In the genomic region with DNA sequence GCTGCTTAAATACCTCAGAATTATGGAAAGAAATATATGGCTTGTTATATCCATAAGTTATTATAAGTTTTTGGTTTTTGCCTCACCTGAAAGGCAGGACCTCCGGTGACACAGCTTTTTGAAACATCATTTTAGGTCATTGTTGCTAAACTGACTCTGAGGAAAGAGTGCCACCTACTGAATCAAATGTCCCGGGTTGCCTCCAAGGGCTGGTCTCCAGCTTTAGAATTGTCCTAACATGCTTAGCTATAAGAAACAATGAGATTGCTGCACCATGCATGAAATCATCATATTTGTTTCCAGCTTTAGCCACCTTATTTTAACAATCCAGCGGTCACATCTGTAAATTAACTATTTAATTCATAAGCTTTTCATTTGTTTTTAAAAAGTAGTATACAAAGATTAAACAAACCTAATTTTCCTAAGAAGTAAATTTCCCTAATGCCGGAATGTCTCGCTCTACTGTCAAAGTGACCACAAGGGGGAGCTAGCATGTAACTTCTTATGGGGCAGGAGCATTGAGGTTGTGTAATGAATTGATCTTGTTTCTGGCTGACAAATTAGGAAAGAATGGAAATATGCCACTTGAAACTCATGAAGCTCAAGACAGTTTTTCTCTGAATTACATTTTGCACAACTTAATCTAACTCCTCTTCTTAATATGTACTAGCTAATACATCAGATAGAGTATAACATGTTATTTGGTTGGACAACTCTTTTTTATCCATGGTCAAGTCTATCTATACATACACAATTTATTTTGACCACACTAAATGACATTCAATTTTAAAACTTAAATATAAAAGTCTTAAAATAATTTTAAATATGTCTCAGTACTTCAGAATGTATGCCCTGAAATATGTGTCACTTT, we compare ENCODE assay signal across 10 cellular contexts. TPM values are rescaled to one million over a fixed set of nuclear protein-coding genes. Genes with fewer than 3 reads are reported as not detected.
DNase-seq lines count a peak whose midpoint lies in the region; FAIRE-seq and TF ChIP-seq lines count a peak whose summit lies in the region.
"Had no signal": no experiment of that assay in that cellular context is flagged by ENCODE, and none has a peak within 500 bp of the region (broad histone marks: within the 10 kb centered on the region; RNA-seq: fewer than 3 reads in every experiment).

No MANE protein-coding gene starts in this region.

- H3K4me1 Mint-ChIP-seq in neural progenitor cell = peaks cover 7% of the 10 kb centered on the region
- H3K4me1 Mint-ChIP-seq in CD8-positive, alpha-beta memory T cell = peaks cover 11 to 15% (median 14%) of the 10 kb centered on the region in 3 donors

- H3K9me3 Mint-ChIP-seq in neural progenitor cell = no peaks in the 10 kb centered on the region
- peaks cover 4 to 8% (median 7%) of the 10 kb centered on the region in 5 donors for H3K9me3 Mint-ChIP-seq in CD8-positive, alpha-beta memory T cell

- H3K9ac ChIP-seq in neural progenitor cell = no peak overlapping the region

- FAIRE-seq in GM19239 (lab: Jason Lieb, UNC) = peak; percentile 82

- TF ChIP-seq CTCF in epithelial cell of esophagus (IDR thresholded peaks at IDR 0.05; ENCODE audit: insufficient read depth, low read depth, low read length, missing control alignments) (peak; percentile 85), neural progenitor cell (IDR thresholded peaks at IDR 0.05) (peak; percentile 98)

- H2AFZ ChIP-seq in neural progenitor cell (replicated peaks) = no peak overlapping the region

- H3K4me2 ChIP-seq in neural progenitor cell = peak overlapping the region; percentile 60

- POLR2A ChIA-PET in CD8-positive, alpha-beta memory T cell (lab: Charles Lee) = no interaction called here

- peaks cover 4% of the 10 kb centered on the region for H3K4me1 ChIP-seq in neural progenitor cell
- H3K4me1 ChIP-seq in CD8-positive, alpha-beta memory T cell (ENCODE audit: insufficient read depth, low read length) = no peaks in the 10 kb centered on the region

- no peaks in the 10 kb centered on the region for H3K79me2 ChIP-seq in neural progenitor cell (ENCODE audit: low read depth)

- H3K27ac Mint-ChIP-seq in neural progenitor cell = no peak overlapping the region
- no peak overlapping the region for H3K27ac Mint-ChIP-seq in CD8-positive, alpha-beta memory T cell
- H3K27ac Mint-ChIP-seq: IgD-negative memory B cell, memory B cell had no signal

- H3F3A ChIP-seq in neural progenitor cell (ENCODE audit: low read depth) = no peaks in the 10 kb centered on the region

- no peaks in the 10 kb centered on the region for H3K36me3 ChIP-seq in neural progenitor cell
- no peaks in the 10 kb centered on the region for H3K36me3 ChIP-seq in CD8-positive, alpha-beta memory T cell (ENCODE audit: insufficient read depth, low read length)

- CTCF ChIA-PET in CD8-positive, alpha-beta memory T cell (lab: Charles Lee) = interaction anchor here (1.7 kb wide), 1 partner anchor 9 kb away, joined by 4 read pairs; no protein-coding TSS in a partner anchor

- H3K4me3 ChIP-seq in epithelial cell of esophagus (ENCODE audit: low read length) = no peak overlapping the region
- H3K4me3 ChIP-seq in neural progenitor cell = peak overlapping the region; percentile 34
- no peak overlapping the region for H3K4me3 ChIP-seq in CD8-positive, alpha-beta memory T cell (ENCODE audit: low read length)

- peak overlapping the region; percentile 9 for H3K4me3 Mint-ChIP-seq in neural progenitor cell
- no peak overlapping the region for H3K4me3 Mint-ChIP-seq in CD8-positive, alpha-beta memory T cell
- H3K4me3 Mint-ChIP-seq: IgD-negative memory B cell, memory B cell had no signal

- H4K20me1 ChIP-seq in neural progenitor cell (ENCODE audit: low read depth) = no peaks in the 10 kb centered on the region

- DNase-seq in CD1c-positive myeloid dendritic cell (ENCODE audit: extremely low spot score) = peak; percentile 65
- no peak for DNase-seq in GM19239 (ENCODE audit: insufficient read length, low spot score)
- DNase-seq in KG1 (lab: John Stamatoyannopoulos, UW) = peak; percentile 54
- peak; percentile 38 for DNase-seq in RPMI7951 (ENCODE audit: low read depth)
- peak; percentile 71 for DNase-seq in epithelial cell of esophagus (ENCODE audit: low read depth)
- peak; percentile 86 for DNase-seq in neural progenitor cell (ENCODE audit: low spot score)
- no peak for DNase-seq in CD8-positive, alpha-beta memory T cell
- DNase-seq in GM19240 (ENCODE audit: insufficient read length, low spot score) = no peak

- H3K27me3 ChIP-seq in neural progenitor cell = peaks cover 20% of the 10 kb centered on the region
- no peaks in the 10 kb centered on the region for H3K27me3 ChIP-seq in CD8-positive, alpha-beta memory T cell (ENCODE audit: insufficient read depth, low read length, poor library complexity, severe bottlenecking)

- H3K27me3 Mint-ChIP-seq in neural progenitor cell (ENCODE audit: insufficient read depth, low read depth) = peaks cover 4% of the 10 kb centered on the region
- H3K27me3 Mint-ChIP-seq in CD8-positive, alpha-beta memory T cell = peaks cover 12 to 18% of the 10 kb centered on the region in 2 donors

- no peak overlapping the region for H3K27ac ChIP-seq in neural progenitor cell
- no peak overlapping the region for H3K27ac ChIP-seq in CD8-positive, alpha-beta memory T cell (ENCODE audit: low read depth, low read length)

- H3K9me3 ChIP-seq in neural progenitor cell (ENCODE audit: low read depth) = no peaks in the 10 kb centered on the region
- no peaks in the 10 kb centered on the region for H3K9me3 ChIP-seq in CD8-positive, alpha-beta memory T cell (ENCODE audit: low read length)

- H3K36me3 Mint-ChIP-seq in neural progenitor cell = no peaks in the 10 kb centered on the region
- H3K36me3 Mint-ChIP-seq in CD8-positive, alpha-beta memory T cell = no peaks in the 10 kb centered on the region
- H3K36me3 Mint-ChIP-seq: IgD-negative memory B cell, memory B cell had no signal

RNA-seq across cellular contexts. Expression of a gene that starts 6.7 kb away (rescaled TPM):
- total RNA-seq in RPMI7951 (2014; rRNA removed; shearing (Covaris generic)) = under 0.01 TPM in 1 of 2 replicates, not detected in the other
- total RNA-seq in neural progenitor cell (ENCODE audit: low replicate concordance) = 5.3 and 6.2 TPM in 2 replicates
- total RNA-seq in CD8-positive, alpha-beta memory T cell = not detected
- not detected for polyA plus RNA-seq in CD8-positive, alpha-beta memory T cell
- polyA plus RNA-seq: IgD-negative memory B cell had no signal

Comparison
In these comparisons a context has a peak if more than half of its experiments do, and no peak if none do; other contexts are left out.
1. DNase-seq: peak in CD1c-positive myeloid dendritic cell (single experiment), KG1 (single experiment), RPMI7951 (single experiment), epithelial cell of esophagus (single experiment) and neural progenitor cell (single experiment); none in GM19239 (single experiment), CD8-positive, alpha-beta memory T cell (0 of 5) and GM19240 (single experiment).